In genomic region chr10:76033457-76034196, GRCh38 we compare ENCODE assay signal across 11 cellular contexts.
DNase-seq lines count a peak whose midpoint lies in the region; ATAC-seq and TF ChIP-seq lines count a peak whose summit lies in the region.
"Had no signal": no experiment of that assay in that cellular context is flagged by ENCODE, and none has a peak within 500 bp of the region (broad histone marks: within the 10 kb centered on the region; RNA-seq: fewer than 3 reads in every experiment).

No MANE protein-coding gene starts in this region.

- intact Hi-C loops in heart left ventricle (cut with DNase I) (loop anchor here in 5 of 10 donors (2.0 to 10.0 kb wide), 7 partner anchors 109 to 971 kb away; partner anchors contain the start of gene ZNF503 (in 1 of the 5)), left ventricle myocardium superior (cut with micrococcal nuclease) (loop anchor here (10.0 kb wide), 1 partner anchor 639 kb away; no protein-coding TSS in a partner anchor), left colon (cut with DNase I, micrococcal nuclease) (no loop called here), uterus (cut with DNase I; ENCODE audit: low total_unique reads) (loop anchor here (5.0 kb wide), 1 partner anchor 636 kb away; no protein-coding TSS in a partner anchor), adrenal gland (cut with DNase I) (no loop called here)

- H3K27ac ChIP-seq in heart left ventricle (peak overlapping the region in 1 of 12 donors; percentile 4), uterus (peak overlapping the region; percentile 42 to 74), adrenal gland (no peak overlapping the region)
- H3K27ac ChIP-seq: sigmoid colon had no signal

- DNase-seq in heart left ventricle (no peak), left ventricle myocardium superior (no peak), astrocyte of the cerebellum (ENCODE audit: low read depth) (peak; percentile 90), left colon (no peak), uterus (peak in 1 of 2 donors; percentile 21), adrenal gland (no peak), T1000 (lab: John Stamatoyannopoulos, UW) (no peak), NCI-H524 (lab: John Stamatoyannopoulos, UW) (no peak)
- DNase-seq: hippocampal formation, NCI-H2081, sigmoid colon had no signal

- TF ChIP-seq CTCF in heart left ventricle (IDR thresholded peaks at IDR 0.05) (peak in 2 of 12 donors; percentile 7 to 10), astrocyte of the cerebellum (IDR thresholded peaks at IDR 0.05; ENCODE audit: low read depth, low read length, missing control alignments) (peak; percentile 54), uterus (IDR thresholded peaks at IDR 0.05) (peak in 1 of 4 experiments; percentile 20), adrenal gland (IDR thresholded peaks at IDR 0.05) (peak in 1 of 6 experiments; percentile 5)

- H3K4me3 ChIP-seq in heart left ventricle: no peak overlapping the region
- H3K4me3 ChIP-seq in astrocyte of the cerebellum (ENCODE audit: low read depth, low read length): no peak overlapping the region
- H3K4me3 ChIP-seq in uterus: no peak overlapping the region
- no peak overlapping the region for H3K4me3 ChIP-seq in adrenal gland
- H3K4me3 ChIP-seq: sigmoid colon had no signal

- ATAC-seq in heart left ventricle: peak in 3 of 4 donors; percentile 22 to 30 (median 29)
- no peak for ATAC-seq in left ventricle myocardium superior
- peak; percentile 18 for ATAC-seq in left colon

- no peaks in the 10 kb centered on the region for H3K27me3 ChIP-seq in heart left ventricle
- H3K27me3 ChIP-seq in uterus: no peaks in the 10 kb centered on the region
- no peaks in the 10 kb centered on the region for H3K27me3 ChIP-seq in adrenal gland
- H3K27me3 ChIP-seq: sigmoid colon had no signal

- in situ Hi-C loops in astrocyte of the cerebellum (cut with HindIII; ENCODE audit: low sequenced_read_pairs): loop anchor here (10.0 kb wide), 1 partner anchor 629 kb away; the partner anchor contains the start of gene ZNF503

- TF ChIP-seq POLR2A in heart left ventricle (IDR thresholded peaks at IDR 0.05) (no peak), uterus (IDR thresholded peaks at IDR 0.05) (no peak), adrenal gland (IDR thresholded peaks at IDR 0.05) (no peak)

- 55 to 61% (median 59%) methylated on average over 15 of the region's 15 CpGs for WGBS in heart left ventricle, 4 donors
- 58 to 68% (median 66%) methylated on average over 14 to 15 of the region's 15 CpGs for WGBS in adrenal gland, 4 donors

- H3K36me3 ChIP-seq in heart left ventricle (peaks cover 0 to 5% (median 0%) of the 10 kb centered on the region in 9 donors), uterus (no peaks in the 10 kb centered on the region), adrenal gland (replicated peaks in 1 of 2) (no peaks in the 10 kb centered on the region)
- H3K36me3 ChIP-seq: sigmoid colon had no signal

- peaks cover 0 to 5% (median 1%) of the 10 kb centered on the region in 12 donors for H3K9me3 ChIP-seq in heart left ventricle
- H3K9me3 ChIP-seq in uterus: no peaks in the 10 kb centered on the region
- peaks cover 0 to 7% (median 0%) of the 10 kb centered on the region in 3 donors for H3K9me3 ChIP-seq in adrenal gland (replicated peaks in 1 of 3)

- peaks cover 0 to 19% (median 7%) of the 10 kb centered on the region in 12 donors for H3K4me1 ChIP-seq in heart left ventricle
- H3K4me1 ChIP-seq in uterus: peaks cover 6% of the 10 kb centered on the region in 2 donors
- H3K4me1 ChIP-seq in adrenal gland (replicated peaks in 1 of 2): peaks cover 0 to 18% of the 10 kb centered on the region in 2 donors

Comparison
In these comparisons a context has a peak if more than half of its experiments do, and no peak if none do; other contexts are left out.
1. H3K27ac ChIP-seq: peak in uterus (2 of 2); none in adrenal gland (0 of 5).
2. intact Hi-C loops: an anchor here in left ventricle myocardium superior (10.0 kb wide) and uterus (5.0 kb wide); none called in left colon and adrenal gland.